In genomic region chr9:137809038-137809630, GRCh38 we compare ENCODE assay signal across 19 cellular contexts.
A peak's percentile ranks its signal among the peaks of the same experiment; 100 is the strongest.
DNase-seq lines count a peak whose midpoint lies in the region; ATAC-seq and TF ChIP-seq lines count a peak whose summit lies in the region.
"Had no signal": no experiment of that assay in that cellular context is flagged by ENCODE, and none has a peak within 500 bp of the region (broad histone marks: within the 10 kb centered on the region; RNA-seq: fewer than 3 reads in every experiment).

No MANE protein-coding gene starts in this region.

- no peak for TF ChIP-seq CTCF in GM20000 (IDR thresholded peaks at IDR 0.05; ENCODE audit: extremely low read depth, missing control alignments)
- TF ChIP-seq CTCF in OCI-LY3 (IDR thresholded peaks at IDR 0.05; ENCODE audit: low read depth, low read length): no peak
- no peak for TF ChIP-seq CTCF in mucosa of descending colon (IDR thresholded peaks at IDR 0.05)
- TF ChIP-seq CTCF in PC-9 (conservative IDR thresholded peaks at IDR 0.05): no peak

- DNase-seq in CD1c-positive myeloid dendritic cell (ENCODE audit: extremely low spot score): peak; percentile 13
- peak; percentile 87 for DNase-seq in GM20000 (ENCODE audit: low spot score)
- no peak for DNase-seq in mucosa of descending colon
- no peak for DNase-seq in T1000 (lab: John Stamatoyannopoulos, UW)
- DNase-seq in effector memory CD4-positive, alpha-beta T cell: no peak
- DNase-seq in PC-9: no peak
- DNase-seq: ACHN; amygdala; CD4-positive, CD25-positive, alpha-beta regulatory T cell; DMS153; dorsolateral prefrontal cortex; NK-92 treated with Interleukin-12 subunit alpha and Interleukin-12 subunit beta, amount 100 ng/mL, for 24 hours; SHP77 treated with DMSO at 0.1 percent for 48 hours; spleen; T-cell had no signal

- POLR2A ChIA-PET in PC-9 (lab: Charles Lee; ENCODE audit: unreplicated experiment): no interaction called here

- CTCF ChIA-PET in PC-9 (lab: Charles Lee): interaction anchor here (0.6 kb wide), 1 partner anchor 212 kb away, joined by 3 read pairs; no protein-coding TSS in a partner anchor

- no peak overlapping the region for H3K9ac ChIP-seq in OCI-LY3 (ENCODE audit: low read length)
- H3K9ac ChIP-seq: neural progenitor cell had no signal

- H3K4me1 ChIP-seq in OCI-LY3 (ENCODE audit: low read length) (peaks cover 10% of the 10 kb centered on the region), mucosa of descending colon (ENCODE audit: low read depth) (no peaks in the 10 kb centered on the region), PC-9 (replicated peaks; ENCODE audit: insufficient read depth) (no peaks in the 10 kb centered on the region)
- H3K4me1 ChIP-seq in effector memory CD4-positive, alpha-beta T cell (ENCODE audit: control insufficient read depth, insufficient read depth, low read length, poor library complexity, severe bottlenecking): no peaks in the 10 kb centered on the region
- H3K4me1 ChIP-seq: neural progenitor cell had no signal

- no TSS peak for BruUV-seq in PC-9 (replicated peaks; lab: Mats Ljungman, UMichigan)

- H3K9me2 ChIP-seq in PC-9 (ENCODE audit: insufficient read depth): no peaks in the 10 kb centered on the region

- H3K79me2 ChIP-seq in OCI-LY3 (ENCODE audit: low read length): peaks cover 9% of the 10 kb centered on the region; the same call in 1 of the 2 replicates
- H3K79me2 ChIP-seq in PC-9 (ENCODE audit: low read depth): no peaks in the 10 kb centered on the region

- H3F3A ChIP-seq in PC-9 (ENCODE audit: insufficient read depth, low read depth): peaks cover 8% of the 10 kb centered on the region; the same call in 1 of the 2 replicates

- H3K36me3 ChIP-seq in OCI-LY3 (replicated peaks; ENCODE audit: low read depth, low read length) (peaks cover 49% of the 10 kb centered on the region), mucosa of descending colon (ENCODE audit: low read depth) (no peaks in the 10 kb centered on the region), PC-9 (ENCODE audit: low read depth) (no peaks in the 10 kb centered on the region)
- H3K36me3 ChIP-seq in effector memory CD4-positive, alpha-beta T cell (ENCODE audit: control insufficient read depth, insufficient read depth, low read length): peaks cover 24% of the 10 kb centered on the region
- H3K36me3 ChIP-seq: neural progenitor cell had no signal

- peak; percentile 31 for ATAC-seq in mucosa of descending colon
- ATAC-seq in HG02763 (IDR thresholded peaks at IDR 0.05; ENCODE audit: unreplicated experiment): no peak
- ATAC-seq: T-cell had no signal

- H3K4me3 ChIP-seq in OCI-LY3 (ENCODE audit: low read length) (no peak overlapping the region), mucosa of descending colon (no peak overlapping the region), PC-9 (no peak overlapping the region)
- H3K4me3 ChIP-seq in effector memory CD4-positive, alpha-beta T cell (ENCODE audit: insufficient read depth, low read depth, low read length, poor library complexity, severe bottlenecking): no peak overlapping the region
- H3K4me3 ChIP-seq: dorsolateral prefrontal cortex, neural progenitor cell, spleen, suprapubic skin had no signal

- H4K20me1 ChIP-seq in OCI-LY3 (ENCODE audit: insufficient read depth, low read length) (no peaks in the 10 kb centered on the region; the same call in 1 of the 2 replicates), PC-9 (ENCODE audit: insufficient read depth) (peaks cover 9% of the 10 kb centered on the region)

- H3K4me2 ChIP-seq in OCI-LY3 (ENCODE audit: low read length) (peak overlapping the region; percentile 2; the same call in 1 of the 2 replicates), PC-9 (no peak overlapping the region)
- H3K4me2 ChIP-seq: neural progenitor cell had no signal

- H3K27me3 ChIP-seq in OCI-LY3 (ENCODE audit: low read depth, low read length): no peaks in the 10 kb centered on the region
- H3K27me3 ChIP-seq in effector memory CD4-positive, alpha-beta T cell (replicated peaks; ENCODE audit: control insufficient read depth, insufficient read depth, low read length, poor library complexity, severe bottlenecking): no peaks in the 10 kb centered on the region
- no peaks in the 10 kb centered on the region for H3K27me3 ChIP-seq in PC-9 (ENCODE audit: insufficient read depth, low read depth)
- H3K27me3 ChIP-seq: dorsolateral prefrontal cortex, neural progenitor cell, spleen, suprapubic skin had no signal

- H3K27ac ChIP-seq in OCI-LY3 (ENCODE audit: low read length): no peak overlapping the region
- H3K27ac ChIP-seq in effector memory CD4-positive, alpha-beta T cell (ENCODE audit: insufficient read depth, low read length, poor library complexity, severe bottlenecking): no peak overlapping the region
- no peak overlapping the region for H3K27ac ChIP-seq in PC-9
- H3K27ac ChIP-seq: dorsolateral prefrontal cortex, neural progenitor cell, suprapubic skin had no signal

- H3K9me3 ChIP-seq in OCI-LY3 (ENCODE audit: insufficient read depth, low read length): no peaks in the 10 kb centered on the region
- H3K9me3 ChIP-seq in mucosa of descending colon: no peaks in the 10 kb centered on the region
- H3K9me3 ChIP-seq in effector memory CD4-positive, alpha-beta T cell (ENCODE audit: control insufficient read depth, low read length): no peaks in the 10 kb centered on the region
- no peaks in the 10 kb centered on the region for H3K9me3 ChIP-seq in PC-9 (ENCODE audit: insufficient read depth, low read depth)
- H3K9me3 ChIP-seq: spleen, suprapubic skin had no signal

- H2AFZ ChIP-seq in OCI-LY3 (ENCODE audit: low read depth, low read length) (no peak overlapping the region), PC-9 (no peak overlapping the region)
- H2AFZ ChIP-seq: neural progenitor cell had no signal

- intact Hi-C loops in mucosa of descending colon (cut with DNase I, micrococcal nuclease): no loop called here
- intact Hi-C loops in PC-9 (cut with micrococcal nuclease; ENCODE audit: unreplicated experiment): no loop called here

Comparison
In these comparisons a context has a peak if more than half of its experiments do, and no peak if none do; other contexts are left out.
1. DNase-seq: peak in CD1c-positive myeloid dendritic cell (single experiment) and GM20000 (single experiment); none in mucosa of descending colon (0 of 3), T1000 (single experiment), effector memory CD4-positive, alpha-beta T cell (0 of 3) and PC-9 (0 of 2).